Comparison of ENCODE assay signal across 9 cellular contexts in genomic region chr5:6837519-6838110, GRCh38.
DNase-seq lines count a peak whose midpoint lies in the region; ATAC-seq and TF ChIP-seq lines count a peak whose summit lies in the region.
"Had no signal": no experiment of that assay in that cellular context is flagged by ENCODE, and none has a peak within 500 bp of the region (broad histone marks: within the 10 kb centered on the region; RNA-seq: fewer than 3 reads in every experiment).

No MANE protein-coding gene starts in this region.

- no peaks in the 10 kb centered on the region for H3K9me3 ChIP-seq in DOHH2 (ENCODE audit: control insufficient read depth, insufficient read depth, low read length)
- no peaks in the 10 kb centered on the region for H3K9me3 ChIP-seq in ascending aorta

- intact Hi-C loops in ascending aorta (cut with DNase I) = no loop called here
- intact Hi-C loops in activated T-helper 2 cell treated with anti-CD3 and anti-CD28 coated beads, Interferon-gamma antibody, Interleukin-2, Interleukin-4, amounts not matched to agents 10 μg/mL and 5 μg/mL and 100 μg/mL, durations not matched to agents 14 hours and 24 hours and 36 hours (cut with micrococcal nuclease) = loop anchor here (1.0 kb wide), 1 partner anchor 16 kb away; no protein-coding TSS in a partner anchor

- H3K36me3 ChIP-seq in DOHH2 (ENCODE audit: control insufficient read depth, low read length) (no peaks in the 10 kb centered on the region), ascending aorta (no peaks in the 10 kb centered on the region)

- ATAC-seq in HG03354 (IDR thresholded peaks at IDR 0.05; ENCODE audit: poor library complexity, severe bottlenecking, unreplicated experiment) (peak; percentile 56), HG03039 (IDR thresholded peaks at IDR 0.05; ENCODE audit: unreplicated experiment) (no peak)
- ATAC-seq in activated naive CD8-positive, alpha-beta T cell treated with anti-CD3 and anti-CD28 coated beads, Interleukin-2, amount 50 U/mL, for 24 hours = no peak

- DNase-seq in activated naive CD8-positive, alpha-beta T cell treated with anti-CD3 and anti-CD28 coated beads, Interleukin-2, amount 50 U/mL, for 24 hours = peak; percentile 68
- DNase-seq in neural crest cell (ENCODE audit: low read depth, low spot score) (peak; percentile 35), ascending aorta (ENCODE audit: low spot score in 2 of 2) (no peak), HCEC 1CT (no peak)
- no peak for DNase-seq in activated T-helper 2 cell treated with anti-CD3 and anti-CD28 coated beads, Interferon-gamma antibody, Interleukin-2, Interleukin-4, amounts not matched to agents 10 μg/mL and 5 μg/mL and 100 μg/mL, durations not matched to agents 14 hours and 24 hours and 36 hours (ENCODE audit: low spot score)

- H4K20me1 ChIP-seq in DOHH2 (ENCODE audit: control insufficient read depth, insufficient read depth, low read depth, low read length) = no peaks in the 10 kb centered on the region

- H3K4me2 ChIP-seq in DOHH2 (ENCODE audit: low read length) = no peak overlapping the region

- no peak overlapping the region for H3K27ac ChIP-seq in DOHH2 (ENCODE audit: low read depth, low read length)
- H3K27ac ChIP-seq in ascending aorta = no peak overlapping the region

- TF ChIP-seq CTCF in DOHH2 (IDR thresholded peaks at IDR 0.05; ENCODE audit: low read depth, low read length, poor library complexity, severe bottlenecking) = peak; percentile 91
- peak; percentile 59 for TF ChIP-seq CTCF in neural crest cell (conservative IDR thresholded peaks at IDR 0.05)
- peak in 1 of 3 experiments; percentile 55 for TF ChIP-seq CTCF in ascending aorta (IDR thresholded peaks at IDR 0.05)

- H3K4me1 Mint-ChIP-seq in activated naive CD8-positive, alpha-beta T cell treated with anti-CD3 and anti-CD28 coated beads, Interleukin-2, amount 50 U/mL, for 24 hours = peaks cover 1% of the 10 kb centered on the region
- H3K4me1 Mint-ChIP-seq in neural crest cell = no peaks in the 10 kb centered on the region
- H3K4me1 Mint-ChIP-seq in activated T-helper 2 cell treated with anti-CD3 and anti-CD28 coated beads, Interferon-gamma antibody, Interleukin-2, Interleukin-4, amounts not matched to agents 10 μg/mL and 5 μg/mL and 100 μg/mL, durations not matched to agents 14 hours and 24 hours and 36 hours (ENCODE audit: low read depth) = peaks cover 11% of the 10 kb centered on the region
- H3K4me1 Mint-ChIP-seq: activated naive CD4-positive, alpha-beta T cell treated with anti-CD3 and anti-CD28 coated beads, Interleukin-2, amount 50 U/mL, for 24 hours had no signal

- no peak overlapping the region for H3K4me3 Mint-ChIP-seq in activated naive CD8-positive, alpha-beta T cell treated with anti-CD3 and anti-CD28 coated beads, Interleukin-2, amount 50 U/mL, for 24 hours
- no peak overlapping the region for H3K4me3 Mint-ChIP-seq in neural crest cell
- no peak overlapping the region for H3K4me3 Mint-ChIP-seq in activated T-helper 2 cell treated with anti-CD3 and anti-CD28 coated beads, Interferon-gamma antibody, Interleukin-2, Interleukin-4, amounts not matched to agents 10 μg/mL and 5 μg/mL and 100 μg/mL, durations not matched to agents 14 hours and 24 hours and 36 hours (ENCODE audit: low read depth)
- H3K4me3 Mint-ChIP-seq: activated naive CD4-positive, alpha-beta T cell treated with anti-CD3 and anti-CD28 coated beads, Interleukin-2, amount 50 U/mL, for 24 hours had no signal

- H3K79me2 ChIP-seq in DOHH2 (ENCODE audit: control insufficient read depth, low read length) = no peaks in the 10 kb centered on the region

- no peaks in the 10 kb centered on the region for H3K9me2 ChIP-seq in DOHH2 (replicated peaks; ENCODE audit: control insufficient read depth, low read length)

- H3K4me3 ChIP-seq in DOHH2 (ENCODE audit: low read length) (no peak overlapping the region), ascending aorta (no peak overlapping the region)

- no peaks in the 10 kb centered on the region for H3F3A ChIP-seq in DOHH2 (ENCODE audit: control insufficient read depth, insufficient read depth)

- H3K27ac Mint-ChIP-seq in activated naive CD8-positive, alpha-beta T cell treated with anti-CD3 and anti-CD28 coated beads, Interleukin-2, amount 50 U/mL, for 24 hours = no peak overlapping the region
- no peak overlapping the region for H3K27ac Mint-ChIP-seq in neural crest cell (ENCODE audit: unreplicated experiment)
- no peak overlapping the region for H3K27ac Mint-ChIP-seq in activated T-helper 2 cell treated with anti-CD3 and anti-CD28 coated beads, Interferon-gamma antibody, Interleukin-2, Interleukin-4, amounts not matched to agents 10 μg/mL and 5 μg/mL and 100 μg/mL, durations not matched to agents 14 hours and 24 hours and 36 hours
- H3K27ac Mint-ChIP-seq: activated naive CD4-positive, alpha-beta T cell treated with anti-CD3 and anti-CD28 coated beads, Interleukin-2, amount 50 U/mL, for 24 hours had no signal

- H3K9me3 Mint-ChIP-seq in activated naive CD8-positive, alpha-beta T cell treated with anti-CD3 and anti-CD28 coated beads, Interleukin-2, amount 50 U/mL, for 24 hours = no peaks in the 10 kb centered on the region
- peaks cover 10% of the 10 kb centered on the region for H3K9me3 Mint-ChIP-seq in neural crest cell
- peaks cover 11% of the 10 kb centered on the region for H3K9me3 Mint-ChIP-seq in activated T-helper 2 cell treated with anti-CD3 and anti-CD28 coated beads, Interferon-gamma antibody, Interleukin-2, Interleukin-4, amounts not matched to agents 10 μg/mL and 5 μg/mL and 100 μg/mL, durations not matched to agents 14 hours and 24 hours and 36 hours
- H3K9me3 Mint-ChIP-seq: activated naive CD4-positive, alpha-beta T cell treated with anti-CD3 and anti-CD28 coated beads, Interleukin-2, amount 50 U/mL, for 24 hours had no signal

- H3K4me1 ChIP-seq in DOHH2 (ENCODE audit: control insufficient read depth, low read length) (no peaks in the 10 kb centered on the region), ascending aorta (peaks cover 0 to 4% of the 10 kb centered on the region in 2 donors)

- H3K36me3 Mint-ChIP-seq in activated naive CD8-positive, alpha-beta T cell treated with anti-CD3 and anti-CD28 coated beads, Interleukin-2, amount 50 U/mL, for 24 hours (ENCODE audit: low read depth) = no peaks in the 10 kb centered on the region
- H3K36me3 Mint-ChIP-seq in neural crest cell (ENCODE audit: low read depth) = peaks cover 2% of the 10 kb centered on the region
- no peaks in the 10 kb centered on the region for H3K36me3 Mint-ChIP-seq in activated T-helper 2 cell treated with anti-CD3 and anti-CD28 coated beads, Interferon-gamma antibody, Interleukin-2, Interleukin-4, amounts not matched to agents 10 μg/mL and 5 μg/mL and 100 μg/mL, durations not matched to agents 14 hours and 24 hours and 36 hours (ENCODE audit: low read depth)
- H3K36me3 Mint-ChIP-seq: activated naive CD4-positive, alpha-beta T cell treated with anti-CD3 and anti-CD28 coated beads, Interleukin-2, amount 50 U/mL, for 24 hours had no signal

- H3K27me3 Mint-ChIP-seq in activated naive CD8-positive, alpha-beta T cell treated with anti-CD3 and anti-CD28 coated beads, Interleukin-2, amount 50 U/mL, for 24 hours = peaks cover 12% of the 10 kb centered on the region
- peaks cover 2% of the 10 kb centered on the region for H3K27me3 Mint-ChIP-seq in neural crest cell (ENCODE audit: low read depth)
- no peaks in the 10 kb centered on the region for H3K27me3 Mint-ChIP-seq in activated T-helper 2 cell treated with anti-CD3 and anti-CD28 coated beads, Interferon-gamma antibody, Interleukin-2, Interleukin-4, amounts not matched to agents 10 μg/mL and 5 μg/mL and 100 μg/mL, durations not matched to agents 14 hours and 24 hours and 36 hours (ENCODE audit: low read depth)
- H3K27me3 Mint-ChIP-seq: activated naive CD4-positive, alpha-beta T cell treated with anti-CD3 and anti-CD28 coated beads, Interleukin-2, amount 50 U/mL, for 24 hours had no signal

- H3K27me3 ChIP-seq in DOHH2 (ENCODE audit: control insufficient read depth, low read length) (no peaks in the 10 kb centered on the region), ascending aorta (no peaks in the 10 kb centered on the region)

Comparison
In these comparisons a context has a peak if more than half of its experiments do, and no peak if none do; other contexts are left out.
1. DNase-seq: peak in activated naive CD8-positive, alpha-beta T cell treated with anti-CD3 and anti-CD28 coated beads, Interleukin-2, amount 50 U/mL, for 24 hours (single experiment) and neural crest cell (single experiment); none in ascending aorta (0 of 2), activated T-helper 2 cell treated with anti-CD3 and anti-CD28 coated beads, Interferon-gamma antibody, Interleukin-2, Interleukin-4, amounts not matched to agents 10 μg/mL and 5 μg/mL and 100 μg/mL, durations not matched to agents 14 hours and 24 hours and 36 hours (single experiment) and HCEC 1CT (single experiment).